29 cellular contexts compared by ENCODE assay signal in the genomic region with DNA sequence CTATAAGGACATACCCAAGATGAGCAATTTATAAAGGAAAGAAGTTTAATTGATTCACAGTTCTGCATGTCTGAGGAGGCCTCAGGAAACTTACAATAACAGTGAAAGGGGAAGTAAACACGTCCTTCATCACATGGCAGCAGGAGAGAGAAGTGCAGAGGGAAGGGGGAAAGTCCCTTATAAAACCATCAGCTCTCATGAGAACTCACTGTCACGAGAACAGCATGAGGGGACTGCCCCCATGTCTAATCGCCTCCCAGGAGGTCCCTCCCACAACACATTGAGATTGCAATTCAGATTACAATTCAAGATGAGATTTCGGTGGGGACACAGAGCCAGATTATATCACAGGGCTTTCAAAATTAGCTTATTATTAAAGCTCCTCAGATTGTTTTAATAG.
DNase-seq lines count a peak whose midpoint lies in the region; ATAC-seq and FAIRE-seq lines count a peak whose summit lies in the region.
"Had no signal": no experiment of that assay in that cellular context is flagged by ENCODE, and none has a peak within 500 bp of the region (broad histone marks: within the 10 kb centered on the region; RNA-seq: fewer than 3 reads in every experiment).

No MANE protein-coding gene starts in this region.

- no peak overlapping the region for H3K27ac Mint-ChIP-seq in activated naive CD4-positive, alpha-beta T cell treated with anti-CD3 and anti-CD28 coated beads, Interleukin-2, amount 10 ng/mL, durations not matched to agents 7 days and 5 days
- H3K27ac Mint-ChIP-seq in IgD-negative memory B cell (peak overlapping the region in 2 of 3 donors; percentile 10 to 76), T-helper 17 cell (no peak overlapping the region)
- H3K27ac Mint-ChIP-seq in stimulated activated memory B cell treated with anti-CD40 and anti-IgM and Interleukin-4, amounts not matched to agents 10 μg/mL and 1 μg/mL and 100 μg/mL, for 72 hours: peak overlapping the region; percentile 60
- H3K27ac Mint-ChIP-seq: activated CD4-positive, alpha-beta T cell treated with anti-CD3 and anti-CD28 coated beads, Interleukin-2, amount 10 ng/mL, durations not matched to agents 24 days and 14 days; activated naive CD4-positive, alpha-beta T cell treated with anti-CD3 and anti-CD28 coated beads, Interleukin-2, amount 50 U/mL, for 24 hours; H9; T-helper 2 cell treated with Interferon-gamma antibody and Interleukin-4, amounts not matched to agents 5 μg/mL and 100 μg/mL, for 36 hours had no signal

- no peak overlapping the region for H3K4me3 Mint-ChIP-seq in activated naive CD4-positive, alpha-beta T cell treated with anti-CD3 and anti-CD28 coated beads, Interleukin-2, amount 10 ng/mL, durations not matched to agents 7 days and 5 days
- no peak overlapping the region for H3K4me3 Mint-ChIP-seq in IgD-negative memory B cell
- no peak overlapping the region for H3K4me3 Mint-ChIP-seq in T-helper 17 cell
- no peak overlapping the region for H3K4me3 Mint-ChIP-seq in stimulated activated memory B cell treated with anti-CD40 and anti-IgM and Interleukin-4, amounts not matched to agents 10 μg/mL and 1 μg/mL and 100 μg/mL, for 72 hours
- H3K4me3 Mint-ChIP-seq: activated CD4-positive, alpha-beta T cell treated with anti-CD3 and anti-CD28 coated beads, Interleukin-2, amount 10 ng/mL, durations not matched to agents 24 days and 14 days; activated naive CD4-positive, alpha-beta T cell treated with anti-CD3 and anti-CD28 coated beads, Interleukin-2, amount 50 U/mL, for 24 hours; H9; T-helper 2 cell treated with Interferon-gamma antibody and Interleukin-4, amounts not matched to agents 5 μg/mL and 100 μg/mL, for 36 hours had no signal

- no peaks in the 10 kb centered on the region for H3K27me3 Mint-ChIP-seq in activated naive CD4-positive, alpha-beta T cell treated with anti-CD3 and anti-CD28 coated beads, Interleukin-2, amount 10 ng/mL, durations not matched to agents 7 days and 5 days
- no peaks in the 10 kb centered on the region for H3K27me3 Mint-ChIP-seq in IgD-negative memory B cell
- peaks cover 13% of the 10 kb centered on the region for H3K27me3 Mint-ChIP-seq in T-helper 17 cell
- no peaks in the 10 kb centered on the region for H3K27me3 Mint-ChIP-seq in stimulated activated memory B cell treated with anti-CD40 and anti-IgM and Interleukin-4, amounts not matched to agents 10 μg/mL and 1 μg/mL and 100 μg/mL, for 72 hours
- H3K27me3 Mint-ChIP-seq: activated CD4-positive, alpha-beta T cell treated with anti-CD3 and anti-CD28 coated beads, Interleukin-2, amount 10 ng/mL, durations not matched to agents 24 days and 14 days had no signal

- no peaks in the 10 kb centered on the region for H3K4me1 Mint-ChIP-seq in activated naive CD4-positive, alpha-beta T cell treated with anti-CD3 and anti-CD28 coated beads, Interleukin-2, amount 10 ng/mL, durations not matched to agents 7 days and 5 days
- H3K4me1 Mint-ChIP-seq in IgD-negative memory B cell: peaks cover 3 to 7% (median 4%) of the 10 kb centered on the region in 3 donors
- no peaks in the 10 kb centered on the region for H3K4me1 Mint-ChIP-seq in T-helper 17 cell
- peaks cover 6% of the 10 kb centered on the region for H3K4me1 Mint-ChIP-seq in stimulated activated memory B cell treated with anti-CD40 and anti-IgM and Interleukin-4, amounts not matched to agents 10 μg/mL and 1 μg/mL and 100 μg/mL, for 72 hours
- H3K4me1 Mint-ChIP-seq: activated CD4-positive, alpha-beta T cell treated with anti-CD3 and anti-CD28 coated beads, Interleukin-2, amount 10 ng/mL, durations not matched to agents 24 days and 14 days; activated naive CD4-positive, alpha-beta T cell treated with anti-CD3 and anti-CD28 coated beads, Interleukin-2, amount 50 U/mL, for 24 hours had no signal

- no peak for FAIRE-seq in urothelium cell line (lab: Jason Lieb, UNC)
- FAIRE-seq: GM12878, keratinocyte had no signal

- CTCF ChIA-PET in activated naive CD4-positive, alpha-beta T cell treated with anti-CD3 and anti-CD28 coated beads, Interleukin-2, amount 10 ng/mL, durations not matched to agents 7 days and 5 days (lab: Charles Lee): no interaction called here

- peak; percentile 9 for DNase-seq in activated naive CD4-positive, alpha-beta T cell treated with Interleukin-2 at 50 U/mL for 16 hours
- no peak for DNase-seq in activated naive CD4-positive, alpha-beta T cell treated with anti-CD3 and anti-CD28 coated beads, Interleukin-2, amount 10 ng/mL, durations not matched to agents 7 days and 5 days
- DNase-seq in T-helper 17 cell (no peak), urothelium cell line (ENCODE audit: low spot score) (no peak), NCI-H1105 (lab: John Stamatoyannopoulos, UW) (no peak)
- DNase-seq: activated CD4-positive, alpha-beta T cell treated with anti-CD3 and anti-CD28 coated beads, Interleukin-2, amount 10 ng/mL, durations not matched to agents 24 days and 14 days; BE2C; DMS 273 treated with DMSO at 0.1 percent for 48 hours; dorsolateral prefrontal cortex; EL; esophagus squamous epithelium; foreskin melanocyte; H9; heart right ventricle; KG1; left ventricle myocardium superior; MM.1S; stomach had no signal

- ATAC-seq in T-helper 17 cell (peak; percentile 45), GM21737 (IDR thresholded peaks at IDR 0.05; ENCODE audit: unreplicated experiment) (no peak)
- peak; percentile 93 for ATAC-seq in stimulated activated memory B cell treated with anti-CD40 and anti-IgM and Interleukin-4, amounts not matched to agents 10 μg/mL and 1 μg/mL and 100 μg/mL, for 72 hours
- ATAC-seq: GM12878, heart right ventricle, left ventricle myocardium superior, Right ventricle myocardium inferior, sciatic nerve, SK-N-SH treated with all-trans-retinoic acid at 6 μM for 48 hours had no signal

- no peaks in the 10 kb centered on the region for H3K36me3 Mint-ChIP-seq in activated naive CD4-positive, alpha-beta T cell treated with anti-CD3 and anti-CD28 coated beads, Interleukin-2, amount 10 ng/mL, durations not matched to agents 7 days and 5 days
- H3K36me3 Mint-ChIP-seq in IgD-negative memory B cell: peaks cover 5% of the 10 kb centered on the region
- no peaks in the 10 kb centered on the region for H3K36me3 Mint-ChIP-seq in T-helper 17 cell (ENCODE audit: low read depth)
- H3K36me3 Mint-ChIP-seq in stimulated activated memory B cell treated with anti-CD40 and anti-IgM and Interleukin-4, amounts not matched to agents 10 μg/mL and 1 μg/mL and 100 μg/mL, for 72 hours: peaks cover 23% of the 10 kb centered on the region

- peaks cover 4% of the 10 kb centered on the region for H3K9me3 Mint-ChIP-seq in activated naive CD4-positive, alpha-beta T cell treated with anti-CD3 and anti-CD28 coated beads, Interleukin-2, amount 10 ng/mL, durations not matched to agents 7 days and 5 days
- H3K9me3 Mint-ChIP-seq in IgD-negative memory B cell: peaks cover 5 to 22% (median 19%) of the 10 kb centered on the region in 3 donors
- peaks cover 9% of the 10 kb centered on the region for H3K9me3 Mint-ChIP-seq in stimulated activated memory B cell treated with anti-CD40 and anti-IgM and Interleukin-4, amounts not matched to agents 10 μg/mL and 1 μg/mL and 100 μg/mL, for 72 hours

- no peaks in the 10 kb centered on the region for H3K9me3 ChIP-seq in T-helper 17 cell (ENCODE audit: control insufficient read depth, low read length, poor library complexity, severe bottlenecking)
- H3K9me3 ChIP-seq: BE2C, vagina had no signal

Comparison
In these comparisons a context has a peak if more than half of its experiments do, and no peak if none do; other contexts are left out.
1. H3K27ac Mint-ChIP-seq: peak in IgD-negative memory B cell (2 of 3) and stimulated activated memory B cell treated with anti-CD40 and anti-IgM and Interleukin-4, amounts not matched to agents 10 μg/mL and 1 μg/mL and 100 μg/mL, for 72 hours (single experiment); none in activated naive CD4-positive, alpha-beta T cell treated with anti-CD3 and anti-CD28 coated beads, Interleukin-2, amount 10 ng/mL, durations not matched to agents 7 days and 5 days (single experiment) and T-helper 17 cell (single experiment).